In genomic region chr22:37221424-37222336, GRCh38 we compare ENCODE assay signal across 15 cellular contexts. TPM values are rescaled to one million over a fixed set of nuclear protein-coding genes. Genes with fewer than 3 reads are reported as not detected.
DNase-seq lines count a peak whose midpoint lies in the region; ATAC-seq and TF ChIP-seq lines count a peak whose summit lies in the region.
"Had no signal": no experiment of that assay in that cellular context is flagged by ENCODE, and none has a peak within 500 bp of the region (broad histone marks: within the 10 kb centered on the region; RNA-seq: fewer than 3 reads in every experiment).

No MANE protein-coding gene starts in this region.

- H3K4me1 ChIP-seq in CD8-positive, alpha-beta memory T cell (ENCODE audit: insufficient read depth, low read length): peaks cover 99% of the 10 kb centered on the region
- no peaks in the 10 kb centered on the region for H3K4me1 ChIP-seq in HEK293 (ENCODE audit: control insufficient read depth, insufficient read depth, low read length)
- H3K4me1 ChIP-seq: SJSA1 had no signal

- H3K9me3 Mint-ChIP-seq in CD8-positive, alpha-beta memory T cell: peaks cover 0 to 2% (median 0%) of the 10 kb centered on the region in 5 donors
- peaks cover 5 to 11% of the 10 kb centered on the region in 2 donors for H3K9me3 Mint-ChIP-seq in activated naive CD4-positive, alpha-beta T cell treated with anti-CD3 and anti-CD28 coated beads, Interleukin-2, amount 50 U/mL, for 72 hours
- H3K9me3 Mint-ChIP-seq in natural killer cell: peaks cover 0 to 3% of the 10 kb centered on the region in 2 donors

- peak overlapping the region; percentile 53 for H3K4me3 ChIP-seq in CD8-positive, alpha-beta memory T cell (ENCODE audit: low read length)
- no peak overlapping the region for H3K4me3 ChIP-seq in HEK293 (ENCODE audit: low read depth, low read length)
- H3K4me3 ChIP-seq: dorsolateral prefrontal cortex, mucosa of descending colon, SJSA1 had no signal

- no peaks in the 10 kb centered on the region for H3K9me3 ChIP-seq in CD8-positive, alpha-beta memory T cell (ENCODE audit: low read length)
- no peaks in the 10 kb centered on the region for H3K9me3 ChIP-seq in HEK293 (ENCODE audit: control insufficient read depth, insufficient read depth, low read depth, low read length)
- H3K9me3 ChIP-seq: mucosa of descending colon, SJSA1 had no signal

- no peaks in the 10 kb centered on the region for H3K27me3 ChIP-seq in CD8-positive, alpha-beta memory T cell (ENCODE audit: insufficient read depth, low read length, poor library complexity, severe bottlenecking)

- peaks cover 15 to 37% (median 15%) of the 10 kb centered on the region in 3 donors for H3K36me3 Mint-ChIP-seq in CD8-positive, alpha-beta memory T cell
- H3K36me3 Mint-ChIP-seq in activated naive CD4-positive, alpha-beta T cell treated with anti-CD3 and anti-CD28 coated beads, Interleukin-2, amount 50 U/mL, for 72 hours: peaks cover 36 to 94% of the 10 kb centered on the region in 2 donors
- H3K36me3 Mint-ChIP-seq in natural killer cell: peaks cover 20% of the 10 kb centered on the region

- CTCF ChIA-PET in CD8-positive, alpha-beta memory T cell (lab: Charles Lee): interaction anchor here (1.4 to 3.4 kb wide), 9 partner anchors 12 to 40 kb away, joined by 3 to 18 read pairs (median 12); partner anchors contain the start of gene RAC2
- CTCF ChIA-PET in HEK293 (lab: Yijun Ruan, JAX): interaction anchor here (0.7 to 4.9 kb wide), 4 partner anchors 22 to 236 kb away, joined by 3 to 37 read pairs (median 6); no protein-coding TSS in a partner anchor

- peak overlapping the region; percentile 11 to 90 (median 79) for H3K4me3 Mint-ChIP-seq in CD8-positive, alpha-beta memory T cell
- peak overlapping the region; percentile 76 for H3K4me3 Mint-ChIP-seq in natural killer cell

- peak overlapping the region; percentile 46 to 99 (median 94) for H3K27ac Mint-ChIP-seq in CD8-positive, alpha-beta memory T cell
- H3K27ac Mint-ChIP-seq in activated naive CD4-positive, alpha-beta T cell treated with anti-CD3 and anti-CD28 coated beads, Interleukin-2, amount 50 U/mL, for 72 hours: peak overlapping the region; percentile 94 to 98
- peak overlapping the region; percentile 91 for H3K27ac Mint-ChIP-seq in natural killer cell

- H3K4me1 Mint-ChIP-seq in CD8-positive, alpha-beta memory T cell: peaks cover 90 to 99% (median 96%) of the 10 kb centered on the region in 3 donors
- peaks cover 70 to 83% of the 10 kb centered on the region in 2 donors for H3K4me1 Mint-ChIP-seq in natural killer cell

- no peaks in the 10 kb centered on the region for H3K27me3 Mint-ChIP-seq in CD8-positive, alpha-beta memory T cell
- H3K27me3 Mint-ChIP-seq in natural killer cell (ENCODE audit: low read depth in 2 of 2): peaks cover 0 to under 1% of the 10 kb centered on the region in 2 donors

- TF ChIP-seq CTCF in HEK293 (tag by site-specific recombination; IDR thresholded peaks at IDR 0.05) (no peak), natural killer cell (IDR thresholded peaks at IDR 0.05) (peak; percentile 30), omental fat pad (IDR thresholded peaks at IDR 0.05) (no peak)

- peak overlapping the region; percentile 35 for H3K27ac ChIP-seq in CD8-positive, alpha-beta memory T cell (ENCODE audit: low read depth, low read length)
- no peak overlapping the region for H3K27ac ChIP-seq in HEK293 (ENCODE audit: extremely low read depth, low read depth, low read length)
- H3K27ac ChIP-seq: dorsolateral prefrontal cortex, SJSA1 had no signal

- H3K36me3 ChIP-seq in CD8-positive, alpha-beta memory T cell (ENCODE audit: insufficient read depth, low read length): peaks cover 26% of the 10 kb centered on the region
- H3K36me3 ChIP-seq in HEK293 (ENCODE audit: control insufficient read depth in 2 of 2, insufficient read depth in 1 of 2, low read length in 2 of 2): no peaks in the 10 kb centered on the region
- H3K36me3 ChIP-seq: SJSA1 had no signal

- POLR2A ChIA-PET in CD8-positive, alpha-beta memory T cell (lab: Charles Lee): interaction anchor here (0.6 to 3.2 kb wide), 9 partner anchors 17 to 100 kb away, joined by 3 to 33 read pairs (median 4); partner anchors contain the start of gene RAC2
- POLR2A ChIA-PET in HEK293 (lab: Yijun Ruan, JAX): interaction anchor here (0.6 kb wide), 1 partner anchor 732 kb away, joined by 3 read pairs; no protein-coding TSS in a partner anchor

- DNase-seq in CD8-positive, alpha-beta memory T cell: no peak
- DNase-seq in activated naive CD4-positive, alpha-beta T cell treated with anti-CD3 and anti-CD28 coated beads, Interleukin-2, amount 50 U/mL, for 72 hours (ENCODE audit: low spot score in 2 of 2): no peak
- DNase-seq in natural killer cell (no peak), omental fat pad (ENCODE audit: low spot score) (no peak)
- DNase-seq: amniotic stem cell, dorsolateral prefrontal cortex, NCI-H1105 treated with DMSO at 0.1 percent for 48 hours, NCI-H526, retina had no signal

- intact Hi-C loops in natural killer cell (cut with micrococcal nuclease): no loop called here

- no peak for ATAC-seq in activated naive CD4-positive, alpha-beta T cell treated with anti-CD3 and anti-CD28 coated beads, Interleukin-2, amount 50 U/mL, for 72 hours
- ATAC-seq in natural killer cell (peak in 1 of 3 donors; percentile 8), omental fat pad (ENCODE audit: low FRiP score) (no peak), HG02970 (IDR thresholded peaks at IDR 0.05; ENCODE audit: low FRiP score, unreplicated experiment) (no peak), HG03095 (IDR thresholded peaks at IDR 0.05; ENCODE audit: unreplicated experiment) (no peak), HG02763 (IDR thresholded peaks at IDR 0.05; ENCODE audit: unreplicated experiment) (no peak)

TF ChIP-seq in HEK293, 187 proteins besides CTCF, POLR2A, EP300 and RAD21:
- TF ChIP-seq ZNF24 (tag by site-specific recombination; IDR thresholded peaks at IDR 0.05) (no peak), ZNF18 (tag by site-specific recombination; IDR thresholded peaks at IDR 0.05) (no peak), ZNF211 (tag by site-specific recombination; IDR thresholded peaks at IDR 0.05; ENCODE audit: low read depth) (no peak), ZNF501 (tag by site-specific recombination; IDR thresholded peaks at IDR 0.05) (no peak), ZNF133 (tag by site-specific recombination; IDR thresholded peaks at IDR 0.05) (no peak), ZNF777 (tag by site-specific recombination; IDR thresholded peaks at IDR 0.05; ENCODE audit: borderline replicate concordance) (no peak), WT1 (tag by site-specific recombination; IDR thresholded peaks at IDR 0.05) (no peak), ZNF561 (tag by site-specific recombination; IDR thresholded peaks at IDR 0.05; ENCODE audit: borderline replicate concordance) (no peak), RBAK (tag by site-specific recombination; IDR thresholded peaks at IDR 0.05) (peak; percentile 90; the same call in 1 of the 2 replicates)

RNA-seq across cellular contexts. Expression of gene SSTR3, which starts 9.4 kb away (rescaled TPM):
- total RNA-seq in CD8-positive, alpha-beta memory T cell: under 1 TPM; 0.24 to 0.62 TPM
- polyA plus RNA-seq in CD8-positive, alpha-beta memory T cell: 0.59 TPM
- 10 to 100 TPM in 1 of 2 donors, 1 to 10 TPM in 1; 5.2 to 28.1 TPM for total RNA-seq in activated naive CD4-positive, alpha-beta T cell treated with anti-CD3 and anti-CD28 coated beads, Interleukin-2, amount 50 U/mL, for 72 hours
- total RNA-seq in natural killer cell (under 1 TPM; 0.20 to 0.64 (median 0.23) TPM), omental fat pad (under 1 TPM in 2 of 4 donors, not detected in 2; 0.12 to 0.28 TPM)
- total RNA-seq: SJSA1 had no signal

RNA-seq across cellular contexts. Expression of gene RAC2, which starts 22.4 kb away (rescaled TPM):
- total RNA-seq in CD8-positive, alpha-beta memory T cell: 100 to 1,000 TPM; 433 to 452 TPM
- polyA plus RNA-seq in CD8-positive, alpha-beta memory T cell: 1,206 TPM
- 100 to 1,000 TPM; 655 to 769 TPM for total RNA-seq in activated naive CD4-positive, alpha-beta T cell treated with anti-CD3 and anti-CD28 coated beads, Interleukin-2, amount 50 U/mL, for 72 hours
- total RNA-seq in natural killer cell (100 to 1,000 TPM; 647 to 744 (median 741) TPM), omental fat pad (10 to 100 TPM; 11.0 to 51.6 (median 20.0) TPM)

RNA-seq across cellular contexts. Expression of gene C1QTNF6, which starts 33.6 kb away (rescaled TPM):
- total RNA-seq in CD8-positive, alpha-beta memory T cell: 1 to 10 TPM; 3.6 to 4.3 TPM
- polyA plus RNA-seq in CD8-positive, alpha-beta memory T cell: 1.8 TPM
- total RNA-seq in activated naive CD4-positive, alpha-beta T cell treated with anti-CD3 and anti-CD28 coated beads, Interleukin-2, amount 50 U/mL, for 72 hours: 10 to 100 TPM; 13.8 to 14.5 TPM
- total RNA-seq in natural killer cell (10 to 100 TPM in 1 of 3 donors, 1 to 10 TPM in 2; 6.0 to 10.3 (median 6.7) TPM), omental fat pad (1 to 10 TPM; 1.0 to 2.8 (median 1.4) TPM)

Comparison
In these comparisons a context has a peak if more than half of its experiments do, and no peak if none do; other contexts are left out.
1. RNA of gene RAC2, which starts 22.4 kb away (total RNA-seq): 655 to 769 TPM in activated naive CD4-positive, alpha-beta T cell treated with anti-CD3 and anti-CD28 coated beads, Interleukin-2, amount 50 U/mL, for 72 hours, 647 to 744 TPM in natural killer cell and 433 to 452 TPM in CD8-positive, alpha-beta memory T cell; 11.0 to 51.6 TPM in omental fat pad; every median in the first group is over 4 times any median in the second.
2. Peak in every context shown above with its lines, with median percentiles within 50 percentile points of each other: H3K27ac Mint-ChIP-seq.